9 cellular contexts compared by ENCODE assay signal in genomic region chr10:117174439-117175214, GRCh38. TPM values are rescaled to one million over a fixed set of nuclear protein-coding genes. Genes with fewer than 3 reads are reported as not detected.
DNase-seq lines count a peak whose midpoint lies in the region; ATAC-seq and TF ChIP-seq lines count a peak whose summit lies in the region.
"Had no signal": no experiment of that assay in that cellular context is flagged by ENCODE, and none has a peak within 500 bp of the region (broad histone marks: within the 10 kb centered on the region; RNA-seq: fewer than 3 reads in every experiment).

No MANE protein-coding gene starts in this region.

- peaks cover 34% of the 10 kb centered on the region for H3K27me3 Mint-ChIP-seq in activated CD4-positive, alpha-beta T cell treated with anti-CD3 and anti-CD28 coated beads, Interleukin-2, amount 10 ng/mL, durations not matched to agents 24 days and 14 days

- peaks cover 55% of the 10 kb centered on the region for H3K27me3 ChIP-seq in lower lobe of right lung (ENCODE audit: low read depth)

- TF ChIP-seq CTCF in lower lobe of right lung (IDR thresholded peaks at IDR 0.05), result peak; percentile 86

- no peaks in the 10 kb centered on the region for H3K36me3 Mint-ChIP-seq in activated CD4-positive, alpha-beta T cell treated with anti-CD3 and anti-CD28 coated beads, Interleukin-2, amount 10 ng/mL, durations not matched to agents 24 days and 14 days (ENCODE audit: low read depth)

- H3K27ac ChIP-seq in lower lobe of right lung, result no peak overlapping the region

- H3K36me3 ChIP-seq in lower lobe of right lung, result no peaks in the 10 kb centered on the region

- H3K4me1 ChIP-seq in lower lobe of right lung, result peaks cover 11% of the 10 kb centered on the region

- DNase-seq in AG20443 (ENCODE audit: low spot score) (peak; percentile 83), NCI-H226 (peak; percentile 48), dermis microvascular lymphatic vessel endothelial cell (ENCODE audit: low read depth in 2 of 2) (peak; percentile 55 to 72), lower lobe of right lung (peak; percentile 79)
- DNase-seq in activated CD4-positive, alpha-beta T cell treated with anti-CD3 and anti-CD28 coated beads, Interleukin-2, amount 10 ng/mL, durations not matched to agents 24 days and 14 days, result peak; percentile 94
- peak; percentile 79 to 84 for DNase-seq in stimulated activated CD4-positive, alpha-beta T cell treated with anti-CD3 and anti-CD28 coated beads, Interleukin-4, amount 100 ng/mL, for 48 hours (ENCODE audit: low read depth in 2 of 2)

- peaks cover 18% of the 10 kb centered on the region for H3K4me1 Mint-ChIP-seq in activated CD4-positive, alpha-beta T cell treated with anti-CD3 and anti-CD28 coated beads, Interleukin-2, amount 10 ng/mL, durations not matched to agents 24 days and 14 days

- H3K4me3 ChIP-seq in lower lobe of right lung, result peak overlapping the region; percentile 59

- H3K9me3 Mint-ChIP-seq in activated CD4-positive, alpha-beta T cell treated with anti-CD3 and anti-CD28 coated beads, Interleukin-2, amount 10 ng/mL, durations not matched to agents 24 days and 14 days, result no peaks in the 10 kb centered on the region

- H3K9me3 ChIP-seq in lower lobe of right lung, result no peaks in the 10 kb centered on the region

- intact Hi-C loops in activated CD4-positive, alpha-beta T cell treated with anti-CD3 and anti-CD28 coated beads, Interleukin-2, amount 10 ng/mL, durations not matched to agents 24 days and 14 days (cut with micrococcal nuclease), result loop anchor here (1.0 to 10.0 kb wide), 2 partner anchors 170 to 377 kb away; partner anchors contain the start of gene SHTN1
- intact Hi-C loops in lower lobe of right lung (cut with DNase I), result loop anchor here (10.0 kb wide), 1 partner anchor 380 kb away; no protein-coding TSS in a partner anchor

- ATAC-seq in GM18909 (IDR thresholded peaks at IDR 0.05; ENCODE audit: poor library complexity, unreplicated experiment) (peak; percentile 83), HG03175 (IDR thresholded peaks at IDR 0.05; ENCODE audit: unreplicated experiment) (peak; percentile 88), lower lobe of right lung (peak; percentile 93 to 96)

- peak overlapping the region; percentile 84 for H3K4me3 Mint-ChIP-seq in activated CD4-positive, alpha-beta T cell treated with anti-CD3 and anti-CD28 coated beads, Interleukin-2, amount 10 ng/mL, durations not matched to agents 24 days and 14 days

- H3K27ac Mint-ChIP-seq in activated CD4-positive, alpha-beta T cell treated with anti-CD3 and anti-CD28 coated beads, Interleukin-2, amount 10 ng/mL, durations not matched to agents 24 days and 14 days, result no peak overlapping the region

RNA-seq across cellular contexts. Expression of gene KCNK18, which starts 22.7 kb away (rescaled TPM):
- not detected in 2 replicates for total RNA-seq in activated CD4-positive, alpha-beta T cell treated with anti-CD3 and anti-CD28 coated beads, Interleukin-2, amount 10 ng/mL, durations not matched to agents 24 days and 14 days
- total RNA-seq in dermis microvascular lymphatic vessel endothelial cell, result not detected in 2 replicates
- not detected for total RNA-seq in lower lobe of right lung
- total RNA-seq: activated CD8-positive, alpha-beta memory T cell treated with anti-CD3 and anti-CD28 coated beads for 36 hours had no signal

RNA-seq across cellular contexts. Expression of gene VAX1, which starts 36.6 kb away (rescaled TPM):
- not detected in 2 replicates for total RNA-seq in activated CD4-positive, alpha-beta T cell treated with anti-CD3 and anti-CD28 coated beads, Interleukin-2, amount 10 ng/mL, durations not matched to agents 24 days and 14 days
- total RNA-seq in dermis microvascular lymphatic vessel endothelial cell (not detected in 2 replicates), lower lobe of right lung (not detected)
- total RNA-seq: activated CD8-positive, alpha-beta memory T cell treated with anti-CD3 and anti-CD28 coated beads for 36 hours had no signal
